14 cellular contexts compared by ENCODE assay signal in the genomic region with DNA sequence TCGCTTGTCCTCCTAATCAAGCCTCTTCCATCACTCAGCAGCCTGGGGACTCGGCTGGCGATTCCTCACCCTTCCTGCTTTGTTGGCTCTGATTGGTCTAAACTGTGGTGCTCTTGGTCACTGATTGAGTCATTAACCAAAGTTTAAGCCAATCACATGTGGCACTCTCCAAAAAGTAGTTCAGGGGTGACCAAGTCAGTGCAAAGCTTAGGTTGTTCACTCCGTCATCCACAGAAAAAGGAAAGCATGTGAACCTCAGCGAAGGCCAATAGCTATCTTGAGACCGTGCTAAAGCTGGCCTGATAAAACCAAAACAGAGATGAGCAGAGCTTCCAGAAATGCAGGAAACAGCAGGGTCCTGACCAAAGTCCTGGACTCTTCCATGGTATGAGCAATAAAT. TPM values are rescaled to one million over a fixed set of nuclear protein-coding genes. Genes with fewer than 3 reads are reported as not detected.
"Had no signal": no experiment of that assay in that cellular context is flagged by ENCODE, and none has a peak within 500 bp of the region (broad histone marks: within the 10 kb centered on the region; RNA-seq: fewer than 3 reads in every experiment).

No MANE protein-coding gene starts in this region.

- DNase-seq: activated effector memory CD4-positive, alpha-beta T cell treated with Interleukin-2 at 50 U/mL for 16 hours; activated naive CD8-positive, alpha-beta T cell treated with anti-CD3 and anti-CD28 coated beads for 36 hours; activated T-cell treated with anti-CD3 and anti-CD28 coated beads, Interleukin-2, amount 50 U/mL, for 1 hour; aorta; central memory CD4-positive, alpha-beta T cell; cortex of kidney; effector CD8-positive, alpha-beta T cell; stimulated activated CD4-positive, alpha-beta T cell treated with anti-CD3 and anti-CD28 coated beads, Interleukin-15, amount 100 ng/mL, for 24 hours; stimulated activated CD4-positive, alpha-beta T cell treated with anti-CD3 and anti-CD28 coated beads, Interleukin-4, amount 100 ng/mL, for 4 hours; stomach; uterus had no signal

- ATAC-seq: activated CD4-positive, CD25-positive, alpha-beta regulatory T cell treated with anti-CD3 and anti-CD28 coated beads, Interleukin-2, amount 50 U/mL, for 24 hours; left lobe of liver had no signal

- H3K27me3 ChIP-seq: stomach, uterus had no signal

- H3K9me3 ChIP-seq: stomach, uterus had no signal

- H3K36me3 ChIP-seq: stomach, uterus had no signal

- H3K4me1 ChIP-seq: uterus had no signal

- H3K4me3 ChIP-seq: stomach, uterus had no signal

- H3K27ac ChIP-seq: stomach, uterus had no signal

RNA-seq across cellular contexts. Expression of a gene that starts 4.9 kb away (rescaled TPM):
- total RNA-seq: T-helper 2 cell treated with Interferon-gamma antibody and Interleukin-4, amounts not matched to agents 100 ng/mL and 5 ng/mL, for 36 hours had no signal
